Comparison of ENCODE assay signal across 21 cellular contexts in genomic region chr11:109818303-109818702, GRCh38.
DNase-seq lines count a peak whose midpoint lies in the region; ATAC-seq, FAIRE-seq and TF ChIP-seq lines count a peak whose summit lies in the region.
"Had no signal": no experiment of that assay in that cellular context is flagged by ENCODE, and none has a peak within 500 bp of the region (broad histone marks: within the 10 kb centered on the region; RNA-seq: fewer than 3 reads in every experiment).

No MANE protein-coding gene starts in this region.

- RAD21 ChIA-PET in GM12878 (lab: Charles Lee; ENCODE audit: unreplicated experiment) = no interaction called here

- no peak for TF ChIP-seq POLR2A in GM12878 (IDR thresholded peaks at IDR 0.05; ENCODE audit: low read depth, low read length)

- TF ChIP-seq CTCF in CD8-positive, alpha-beta T cell (IDR thresholded peaks at IDR 0.05) = no peak
- TF ChIP-seq CTCF in GM12878 (IDR thresholded peaks at IDR 0.05 in 2 of 3, conservative IDR thresholded peaks at IDR 0.05 in 1 of 3; ENCODE audit: control insufficient read depth in 2 of 3, extremely low read depth in 1 of 3, insufficient read depth in 1 of 3, low read depth in 3 of 3, low read length in 3 of 3) = no peak

- no peaks in the 10 kb centered on the region for H3K9me3 Mint-ChIP-seq in CD4-positive, CD25-positive, alpha-beta regulatory T cell
- no peaks in the 10 kb centered on the region for H3K9me3 Mint-ChIP-seq in CD8-positive, alpha-beta T cell
- H3K9me3 Mint-ChIP-seq: GM23338; naive B cell; stimulated activated naive CD8-positive, alpha-beta T cell treated with anti-CD3 and anti-CD28 coated beads, Interleukin-15, Interleukin-2, amounts not matched to agents 100 ng/mL and 50 ng/mL, for 24 hours; type B pancreatic cell had no signal

- FAIRE-seq in GM12878 (lab: Jason Lieb, UNC) = no peak

- ATAC-seq in CD4-positive, CD25-positive, alpha-beta regulatory T cell (ENCODE audit: low read depth in 2 of 2) = no peak
- ATAC-seq in CD8-positive, alpha-beta T cell = no peak
- peak; percentile 64 for ATAC-seq in HG02798 (IDR thresholded peaks at IDR 0.05; ENCODE audit: poor library complexity, unreplicated experiment)
- ATAC-seq in GM12878 = peak; percentile 36; the same call in 2 of the 3 replicates
- no peak for ATAC-seq in HG03095 (IDR thresholded peaks at IDR 0.05; ENCODE audit: unreplicated experiment)
- ATAC-seq: GM23338, left cardiac atrium had no signal

- H3K4me2 ChIP-seq in GM12878 (ENCODE audit: control insufficient read depth, insufficient read depth) = no peak overlapping the region
- H3K4me2 ChIP-seq: GM23338 had no signal

- H3K27me3 Mint-ChIP-seq in CD4-positive, CD25-positive, alpha-beta regulatory T cell = no peaks in the 10 kb centered on the region
- H3K27me3 Mint-ChIP-seq in CD8-positive, alpha-beta T cell (ENCODE audit: low read depth) = no peaks in the 10 kb centered on the region
- H3K27me3 Mint-ChIP-seq: type B pancreatic cell had no signal

- H3K4me1 ChIP-seq in CD4-positive, CD25-positive, alpha-beta regulatory T cell (ENCODE audit: control insufficient read depth, insufficient read depth, low read length, poor library complexity, severe bottlenecking) = no peaks in the 10 kb centered on the region
- H3K4me1 ChIP-seq in CD8-positive, alpha-beta T cell (ENCODE audit: insufficient read depth, low read length) = no peaks in the 10 kb centered on the region
- no peaks in the 10 kb centered on the region for H3K4me1 ChIP-seq in GM12878 (ENCODE audit: control insufficient read depth, insufficient read depth, low read length)

- peaks cover 0 to 5% (median 1%) of the 10 kb centered on the region in 4 donors for H3K4me1 Mint-ChIP-seq in CD4-positive, CD25-positive, alpha-beta regulatory T cell
- H3K4me1 Mint-ChIP-seq in CD8-positive, alpha-beta T cell (ENCODE audit: low read depth) = peaks cover 5% of the 10 kb centered on the region

- DNase-seq in CD4-positive, CD25-positive, alpha-beta regulatory T cell = peak in 1 of 3 donors; percentile 8
- no peak for DNase-seq in CD8-positive, alpha-beta T cell
- no peak for DNase-seq in GM12878 (ENCODE audit: low read depth, low spot score)
- DNase-seq in NCI-H748 (lab: John Stamatoyannopoulos, UW; ENCODE audit: unreplicated experiment) = no peak
- no peak for DNase-seq in cerebellum (ENCODE audit: low spot score)
- DNase-seq: activated CD4-positive, CD25-positive, alpha-beta regulatory T cell treated with anti-CD3 and anti-CD28 coated beads, Interleukin-2, amount 50 U/mL, for 72 hours; IMR-90; left cardiac atrium; mesenchymal stem cell; naive B cell; NCI-H1436; NCI-H2171 treated with DMSO at 0.1 percent for 48 hours; NCI-H748 treated with DMSO at 0.1 percent for 48 hours; SIG-M5; stimulated activated CD4-positive, alpha-beta T cell treated with anti-CD3 and anti-CD28 coated beads, Interleukin-1b, Interleukin-23, amount 100 ng/mL, for 48 hours; T-helper 9 cell had no signal

- H3K4me3 Mint-ChIP-seq in CD4-positive, CD25-positive, alpha-beta regulatory T cell = peak overlapping the region in 3 of 4 donors; percentile 19 to 70 (median 57)
- peak overlapping the region; percentile 55 for H3K4me3 Mint-ChIP-seq in CD8-positive, alpha-beta T cell
- H3K4me3 Mint-ChIP-seq: GM23338; stimulated activated naive CD8-positive, alpha-beta T cell treated with anti-CD3 and anti-CD28 coated beads, Interleukin-15, Interleukin-2, amounts not matched to agents 100 ng/mL and 50 ng/mL, for 24 hours; type B pancreatic cell had no signal

- H3K36me3 Mint-ChIP-seq in CD4-positive, CD25-positive, alpha-beta regulatory T cell = no peaks in the 10 kb centered on the region
- H3K36me3 Mint-ChIP-seq in CD8-positive, alpha-beta T cell = no peaks in the 10 kb centered on the region
- H3K36me3 Mint-ChIP-seq: naive B cell, type B pancreatic cell had no signal

- no peaks in the 10 kb centered on the region for H3K36me3 ChIP-seq in CD4-positive, CD25-positive, alpha-beta regulatory T cell (ENCODE audit: control insufficient read depth, insufficient read depth, low read length)
- no peaks in the 10 kb centered on the region for H3K36me3 ChIP-seq in CD8-positive, alpha-beta T cell (ENCODE audit: insufficient read depth, low read length)
- no peaks in the 10 kb centered on the region for H3K36me3 ChIP-seq in GM12878 (ENCODE audit: control insufficient read depth in 2 of 2, insufficient read depth in 2 of 2, low read length in 1 of 2)

- POLR2A ChIA-PET in CD8-positive, alpha-beta T cell (lab: Charles Lee) = no interaction called here
- POLR2A ChIA-PET in GM12878 (lab: Charles Lee) = no interaction called here

- H3K27me3 ChIP-seq in CD4-positive, CD25-positive, alpha-beta regulatory T cell (ENCODE audit: control insufficient read depth, insufficient read depth, low read length) = no peaks in the 10 kb centered on the region
- H3K27me3 ChIP-seq in CD8-positive, alpha-beta T cell (ENCODE audit: insufficient read depth, low read length) = no peaks in the 10 kb centered on the region
- H3K27me3 ChIP-seq in GM12878 (replicated peaks in 1 of 2; ENCODE audit: control insufficient read depth in 2 of 2, insufficient read depth in 2 of 2, low read length in 1 of 2) = no peaks in the 10 kb centered on the region

- no peak for TF ChIP-seq EP300 in GM12878 (IDR thresholded peaks at IDR 0.05; ENCODE audit: borderline replicate concordance in 1 of 2, control insufficient read depth in 1 of 2, low read depth in 2 of 2, low read length in 2 of 2)

- SMC1A ChIA-PET in GM12878 (lab: Charles Lee; ENCODE audit: uncharacterized antibody, unreplicated experiment) = no interaction called here

- BruUV-seq in GM12878 (replicated peaks; lab: Mats Ljungman, UMichigan) = no TSS peak

- no peaks in the 10 kb centered on the region for H4K20me1 ChIP-seq in GM12878 (ENCODE audit: control insufficient read depth, insufficient read depth)

- no peak overlapping the region for H3K9ac ChIP-seq in GM12878 (ENCODE audit: control insufficient read depth, insufficient read depth, low read length)

- no peaks in the 10 kb centered on the region for H3K79me2 ChIP-seq in GM12878 (ENCODE audit: control insufficient read depth, insufficient read depth, low read length)

- H3K4me3 ChIP-seq in CD4-positive, CD25-positive, alpha-beta regulatory T cell (ENCODE audit: low read depth, low read length) = peak overlapping the region; percentile 37
- no peak overlapping the region for H3K4me3 ChIP-seq in CD8-positive, alpha-beta T cell (ENCODE audit: low read depth, low read length)
- H3K4me3 ChIP-seq in GM12878 = no peak overlapping the region
- H3K4me3 ChIP-seq: GM23338 had no signal

- intact Hi-C loops in CD8-positive, alpha-beta T cell (cut with DNase I, micrococcal nuclease) = no loop called here
- intact Hi-C loops in GM12878 (cut with micrococcal nuclease; ENCODE audit: unreplicated experiment) = no loop called here

- WGBS in GM12878 (ENCODE audit: insufficient coverage, insufficient replicate concordance, low lambda C conversion rate, missing lambda C conversion rate) = 43% methylated on average over 9 of the region's 9 CpGs

- in situ Hi-C loops in GM12878 (cut with MboI) = no loop called here

- no peak overlapping the region for H3K27ac Mint-ChIP-seq in CD4-positive, CD25-positive, alpha-beta regulatory T cell
- H3K27ac Mint-ChIP-seq in CD8-positive, alpha-beta T cell = no peak overlapping the region
- H3K27ac Mint-ChIP-seq: GM23338; stimulated activated naive CD8-positive, alpha-beta T cell treated with anti-CD3 and anti-CD28 coated beads, Interleukin-15, Interleukin-2, amounts not matched to agents 100 ng/mL and 50 ng/mL, for 24 hours; type B pancreatic cell had no signal

- CTCF ChIA-PET in CD8-positive, alpha-beta T cell (lab: Charles Lee) = no interaction called here
- CTCF ChIA-PET in GM12878 (lab: Yijun Ruan, JAX) = no interaction called here

- H3K27ac ChIP-seq in CD4-positive, CD25-positive, alpha-beta regulatory T cell (ENCODE audit: insufficient read depth, low read length, poor library complexity, severe bottlenecking) = no peak overlapping the region
- no peak overlapping the region for H3K27ac ChIP-seq in CD8-positive, alpha-beta T cell (ENCODE audit: low read depth, low read length)
- no peak overlapping the region for H3K27ac ChIP-seq in GM12878 (ENCODE audit: control insufficient read depth, insufficient read depth)

- no peaks in the 10 kb centered on the region for H3K9me3 ChIP-seq in CD4-positive, CD25-positive, alpha-beta regulatory T cell (ENCODE audit: control insufficient read depth in 2 of 2, low read length in 2 of 2)
- no peaks in the 10 kb centered on the region for H3K9me3 ChIP-seq in CD8-positive, alpha-beta T cell (ENCODE audit: low read length)
- no peaks in the 10 kb centered on the region for H3K9me3 ChIP-seq in GM12878 (replicated peaks; ENCODE audit: control insufficient read depth, insufficient read depth, low read length)

- TF ChIP-seq RAD21 in GM12878 (IDR thresholded peaks at IDR 0.05; ENCODE audit: insufficient read depth, low read depth, low read length) = no peak

- no peak overlapping the region for H2AFZ ChIP-seq in GM12878 (ENCODE audit: control insufficient read depth, low read depth, low read length)
- H2AFZ ChIP-seq: GM23338 had no signal

TF ChIP-seq in GM12878, 131 proteins besides CTCF, POLR2A, EP300 and RAD21:
- TF ChIP-seq ASH2L (IDR thresholded peaks at IDR 0.05; ENCODE audit: borderline replicate concordance, low read depth) = no peak
- TF ChIP-seq FOXK2 (IDR thresholded peaks at IDR 0.05) = no peak
TF ChIP-seq in GM12878: peak in this region for 0.

Comparison
In these comparisons a context has a peak if more than half of its experiments do, and no peak if none do; other contexts are left out.
1. ATAC-seq: peak in HG02798 (single experiment) and GM12878 (single experiment); none in CD4-positive, CD25-positive, alpha-beta regulatory T cell (0 of 2), CD8-positive, alpha-beta T cell (single experiment) and HG03095 (single experiment).